11 cellular contexts compared by ENCODE assay signal in the genomic region with DNA sequence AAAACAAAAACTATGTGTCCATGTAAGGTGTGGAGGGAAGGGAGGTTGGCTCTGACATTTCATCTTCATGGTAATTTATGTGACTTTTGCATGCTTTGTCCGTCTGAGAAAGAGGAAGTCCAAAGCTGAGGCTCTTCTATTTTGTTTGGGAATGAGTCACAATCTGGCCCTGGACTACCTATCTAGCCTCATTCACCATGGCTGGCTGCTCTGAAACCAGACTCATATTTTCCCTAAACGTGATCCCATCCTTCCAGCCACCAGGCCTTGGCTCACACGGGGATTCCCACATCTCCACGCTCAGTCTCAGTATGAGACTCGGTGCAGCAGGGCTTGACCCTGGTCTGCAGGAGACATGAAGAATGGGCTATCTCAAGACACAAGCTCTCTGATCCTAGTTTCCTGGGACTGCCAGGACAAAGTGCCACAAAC.
DNase-seq lines count a peak whose midpoint lies in the region; ATAC-seq and TF ChIP-seq lines count a peak whose summit lies in the region.
"Had no signal": no experiment of that assay in that cellular context is flagged by ENCODE, and none has a peak within 500 bp of the region (broad histone marks: within the 10 kb centered on the region; RNA-seq: fewer than 3 reads in every experiment).

No MANE protein-coding gene starts in this region.

- peak; percentile 92 for ATAC-seq in GM21619 (IDR thresholded peaks at IDR 0.05; ENCODE audit: unreplicated experiment)
- peak; percentile 69 for ATAC-seq in HG03558 (IDR thresholded peaks at IDR 0.05; ENCODE audit: extremely low read depth, unreplicated experiment)
- ATAC-seq in GM19035 (IDR thresholded peaks at IDR 0.05; ENCODE audit: unreplicated experiment) = no peak

- H3K9me3 ChIP-seq in testis (no peaks in the 10 kb centered on the region), ovary (no peaks in the 10 kb centered on the region), transverse colon (no peaks in the 10 kb centered on the region)

- H3K27ac ChIP-seq in testis (no peak overlapping the region), ovary (no peak overlapping the region), transverse colon (no peak overlapping the region)

- H3K36me3 ChIP-seq in testis (ENCODE audit: low read depth, missing control alignments) (no peaks in the 10 kb centered on the region), ovary (no peaks in the 10 kb centered on the region), transverse colon (no peaks in the 10 kb centered on the region)

- H3K4me3 ChIP-seq in testis (no peak overlapping the region), ovary (no peak overlapping the region), transverse colon (no peak overlapping the region)

- no peaks in the 10 kb centered on the region for H3K4me1 ChIP-seq in testis
- no peaks in the 10 kb centered on the region for H3K4me1 ChIP-seq in ovary (ENCODE audit: insufficient read depth)
- H3K4me1 ChIP-seq in transverse colon = peaks cover 0 to 11% (median 5%) of the 10 kb centered on the region in 4 donors

- DNase-seq in GM13976 (ENCODE audit: low spot score) (peak; percentile 23), fibroblast of peridontal ligament (ENCODE audit: extremely low read depth) (peak; percentile 56), testis (no peak), ovary (no peak), transverse colon (no peak)
- DNase-seq: cortex of kidney, naive B cell, NCI-H1092 had no signal

- 65 to 81% methylated on average over 5 of the region's 5 CpGs for WGBS in testis, 2 donors
- WGBS in ovary, 3 donors = 55 to 70% (median 61%) methylated on average over 5 of the region's 5 CpGs
- WGBS in transverse colon (ENCODE audit: low coverage in 1 of 2), 2 donors = 30 to 60% methylated on average over 2 to 5 of the region's 5 CpGs

- no peak for TF ChIP-seq EP300 in ovary (IDR thresholded peaks at IDR 0.05)
- no peak for TF ChIP-seq EP300 in transverse colon (IDR thresholded peaks at IDR 0.05; ENCODE audit: low read depth)

- no peaks in the 10 kb centered on the region for H3K27me3 ChIP-seq in testis
- H3K27me3 ChIP-seq in ovary = no peaks in the 10 kb centered on the region
- no peaks in the 10 kb centered on the region for H3K27me3 ChIP-seq in transverse colon

- in situ Hi-C loops in GM13976 (cut with MboI; ENCODE audit: low sequenced_read_pairs, unreplicated experiment) (no loop called here), transverse colon (cut with MboI; ENCODE audit: low pct_ligation_motif_present in 1 of 4, low pct_unique_long_range_greater_than_20kb in 1 of 4, low sequenced_read_pairs in 3 of 4) (no loop called here)

- TF ChIP-seq CTCF in GM13976 (IDR thresholded peaks at IDR 0.05; ENCODE audit: borderline replicate concordance, control extremely low read depth, extremely low read depth, insufficient read depth, missing control alignments) (no peak), testis (IDR thresholded peaks at IDR 0.05) (no peak), ovary (IDR thresholded peaks at IDR 0.05) (no peak), transverse colon (IDR thresholded peaks at IDR 0.05) (no peak)

- TF ChIP-seq POLR2A in testis (IDR thresholded peaks at IDR 0.05) (no peak), ovary (IDR thresholded peaks at IDR 0.05) (no peak), transverse colon (IDR thresholded peaks at IDR 0.05) (no peak)

- intact Hi-C loops in testis (cut with DNase I; ENCODE audit: low total_unique reads) (no loop called here), ovary (cut with DNase I) (no loop called here), transverse colon (cut with DNase I; ENCODE audit: low total_unique reads) (no loop called here)

Comparison
In these comparisons a context has a peak if more than half of its experiments do, and no peak if none do; other contexts are left out.
1. DNase-seq: peak in GM13976 (single experiment) and fibroblast of peridontal ligament (single experiment); none in testis (single experiment), ovary (0 of 5) and transverse colon (single experiment).